19 cellular contexts compared by ENCODE assay signal in the genomic region with DNA sequence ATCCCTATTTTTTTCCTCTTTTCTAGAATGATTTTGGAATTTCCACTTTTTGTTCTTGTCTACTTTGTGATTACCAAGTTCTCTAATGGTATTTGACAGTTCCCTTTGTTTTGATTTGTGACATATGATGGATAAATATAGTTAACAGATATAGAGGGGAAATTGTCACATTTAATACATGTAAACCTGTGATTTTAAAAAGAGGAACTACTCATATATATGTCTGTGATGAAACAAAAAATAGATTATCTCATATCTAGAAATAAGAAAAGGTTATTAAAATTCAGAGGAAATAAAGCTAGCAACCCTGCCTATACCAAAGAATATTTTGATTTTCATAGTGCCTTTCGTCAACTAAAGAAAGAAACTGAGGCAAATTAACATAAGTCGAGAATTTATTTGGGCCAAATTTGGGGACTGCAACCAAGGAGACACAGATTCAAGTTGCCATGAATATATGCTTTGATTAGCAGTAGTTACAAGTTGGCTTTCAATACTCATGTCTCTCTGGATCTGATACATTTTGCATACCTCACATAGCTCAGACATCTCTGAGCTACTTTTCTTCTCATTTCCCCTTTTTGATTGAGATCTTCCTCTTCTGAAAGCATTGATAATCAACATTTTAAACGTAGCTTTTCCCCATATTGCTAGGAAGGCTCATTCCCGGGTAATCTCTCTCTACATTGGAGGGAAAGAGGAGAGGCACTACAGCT. TPM values are rescaled to one million over a fixed set of nuclear protein-coding genes. Genes with fewer than 3 reads are reported as not detected.
DNase-seq lines count a peak whose midpoint lies in the region; ATAC-seq and TF ChIP-seq lines count a peak whose summit lies in the region.
"Had no signal": no experiment of that assay in that cellular context is flagged by ENCODE, and none has a peak within 500 bp of the region (broad histone marks: within the 10 kb centered on the region; RNA-seq: fewer than 3 reads in every experiment).

No MANE protein-coding gene starts in this region.

- no peak overlapping the region for H3K4me3 Mint-ChIP-seq in activated CD8-positive, alpha-beta memory T cell treated with anti-CD3 and anti-CD28 coated beads, Interleukin-2, amount 10 ng/mL, durations not matched to agents 7 days and 5 days
- H3K4me3 Mint-ChIP-seq in activated naive CD4-positive, alpha-beta T cell treated with anti-CD3 and anti-CD28 coated beads for 36 hours = no peak overlapping the region

- H3K4me1 ChIP-seq in esophagus muscularis mucosa = no peaks in the 10 kb centered on the region
- H3K4me1 ChIP-seq in ovary (ENCODE audit: insufficient read depth) = no peaks in the 10 kb centered on the region
- H3K4me1 ChIP-seq: Peyer's patch, right lobe of liver had no signal

- peak; percentile 65 for ATAC-seq in GM19328 (IDR thresholded peaks at IDR 0.05; ENCODE audit: unreplicated experiment)
- peak; percentile 56 for ATAC-seq in HG02798 (IDR thresholded peaks at IDR 0.05; ENCODE audit: poor library complexity, unreplicated experiment)
- ATAC-seq in activated CD8-positive, alpha-beta memory T cell treated with anti-CD3 and anti-CD28 coated beads, Interleukin-2, amount 10 ng/mL, durations not matched to agents 7 days and 5 days = no peak
- ATAC-seq: activated naive CD4-positive, alpha-beta T cell treated with anti-CD3 and anti-CD28 coated beads, Interleukin-2, amount 50 U/mL, for 72 hours; right lobe of liver had no signal

- no peaks in the 10 kb centered on the region for H3K36me3 Mint-ChIP-seq in activated CD8-positive, alpha-beta memory T cell treated with anti-CD3 and anti-CD28 coated beads, Interleukin-2, amount 10 ng/mL, durations not matched to agents 7 days and 5 days
- no peaks in the 10 kb centered on the region for H3K36me3 Mint-ChIP-seq in activated naive CD4-positive, alpha-beta T cell treated with anti-CD3 and anti-CD28 coated beads for 36 hours (ENCODE audit: low read depth)

- H3K27ac ChIP-seq in esophagus muscularis mucosa (replicated peaks in 1 of 4) (no peak overlapping the region), ovary (no peak overlapping the region)
- H3K27ac ChIP-seq: dorsolateral prefrontal cortex, Peyer's patch, right lobe of liver had no signal

- no peak overlapping the region for H3K4me3 ChIP-seq in GM06990 (replicated peaks; ENCODE audit: low read depth, low read length)
- H3K4me3 ChIP-seq in esophagus muscularis mucosa = no peak overlapping the region
- H3K4me3 ChIP-seq in ovary = no peak overlapping the region
- H3K4me3 ChIP-seq: dorsolateral prefrontal cortex, Peyer's patch, right lobe of liver had no signal

- no peak overlapping the region for H3K27ac Mint-ChIP-seq in activated CD8-positive, alpha-beta memory T cell treated with anti-CD3 and anti-CD28 coated beads, Interleukin-2, amount 10 ng/mL, durations not matched to agents 7 days and 5 days
- no peak overlapping the region for H3K27ac Mint-ChIP-seq in activated naive CD4-positive, alpha-beta T cell treated with anti-CD3 and anti-CD28 coated beads for 36 hours
- H3K27ac Mint-ChIP-seq: activated naive CD4-positive, alpha-beta T cell treated with anti-CD3 and anti-CD28 coated beads, Interleukin-2, amount 50 U/mL, for 72 hours had no signal

- peak; percentile 7 for DNase-seq in GM06990 (ENCODE audit: extremely low read depth, insufficient read length)
- DNase-seq in MV-4-11 (lab: John Stamatoyannopoulos, UW) = peak; percentile 43
- DNase-seq in esophagus muscularis mucosa (ENCODE audit: extremely low spot score) = no peak
- DNase-seq in activated CD8-positive, alpha-beta memory T cell treated with anti-CD3 and anti-CD28 coated beads, Interleukin-2, amount 10 ng/mL, durations not matched to agents 7 days and 5 days = no peak
- no peak for DNase-seq in ovary
- DNase-seq in activated naive CD4-positive, alpha-beta T cell treated with anti-CD3 and anti-CD28 coated beads for 36 hours = no peak
- DNase-seq: dorsolateral prefrontal cortex; GF-D8; kidney; midbrain; NCI-H187; NCI-H524 treated with DMSO at 0.1 percent for 48 hours; Peyer's patch; right lobe of liver; stimulated activated CD4-positive, alpha-beta T cell treated with anti-CD3 and anti-CD28 coated beads, Interleukin-1b, Interleukin-23, amount 100 ng/mL, for 48 hours; stimulated activated CD8-positive, alpha-beta memory T cell treated with anti-CD3 and anti-CD28 coated beads, Interleukin-4, amount 100 ng/mL, for 48 hours had no signal

- CTCF ChIA-PET in activated CD8-positive, alpha-beta memory T cell treated with anti-CD3 and anti-CD28 coated beads, Interleukin-2, amount 10 ng/mL, durations not matched to agents 7 days and 5 days (lab: Charles Lee) = interaction anchor here (1.1 to 1.7 kb wide), 2 partner anchors 21 to 145 kb away, joined by 3 to 4 read pairs; no protein-coding TSS in a partner anchor
- CTCF ChIA-PET in activated naive CD4-positive, alpha-beta T cell treated with anti-CD3 and anti-CD28 coated beads for 36 hours (lab: Charles Lee) = interaction anchor here (1.3 to 1.8 kb wide), 2 partner anchors 91 to 146 kb away, joined by 3 to 4 read pairs; no protein-coding TSS in a partner anchor

- H3K9me3 Mint-ChIP-seq in activated CD8-positive, alpha-beta memory T cell treated with anti-CD3 and anti-CD28 coated beads, Interleukin-2, amount 10 ng/mL, durations not matched to agents 7 days and 5 days (ENCODE audit: low read depth) = no peaks in the 10 kb centered on the region
- H3K9me3 Mint-ChIP-seq in activated naive CD4-positive, alpha-beta T cell treated with anti-CD3 and anti-CD28 coated beads for 36 hours = no peaks in the 10 kb centered on the region

- TF ChIP-seq POLR2A in esophagus muscularis mucosa (IDR thresholded peaks at IDR 0.05; ENCODE audit: low read depth) (no peak), ovary (IDR thresholded peaks at IDR 0.05) (no peak)

- no peaks in the 10 kb centered on the region for H3K9me3 ChIP-seq in esophagus muscularis mucosa
- H3K9me3 ChIP-seq in ovary = no peaks in the 10 kb centered on the region
- H3K9me3 ChIP-seq: Peyer's patch, right lobe of liver had no signal

- H3K27me3 Mint-ChIP-seq in activated CD8-positive, alpha-beta memory T cell treated with anti-CD3 and anti-CD28 coated beads, Interleukin-2, amount 10 ng/mL, durations not matched to agents 7 days and 5 days = no peaks in the 10 kb centered on the region
- H3K27me3 Mint-ChIP-seq in activated naive CD4-positive, alpha-beta T cell treated with anti-CD3 and anti-CD28 coated beads for 36 hours (ENCODE audit: low read depth) = no peaks in the 10 kb centered on the region

- WGBS in esophagus muscularis mucosa = 66% methylated on average over 4 of the region's 4 CpGs
- 65 to 67% (median 67%) methylated on average over 4 of the region's 4 CpGs for WGBS in ovary, 3 donors

- H3K27me3 ChIP-seq in GM06990 (replicated peaks; ENCODE audit: control insufficient read depth, insufficient read depth, low read length) (no peaks in the 10 kb centered on the region), esophagus muscularis mucosa (no peaks in the 10 kb centered on the region), ovary (no peaks in the 10 kb centered on the region)
- H3K27me3 ChIP-seq: Peyer's patch, right lobe of liver had no signal

- H3K4me1 Mint-ChIP-seq in activated CD8-positive, alpha-beta memory T cell treated with anti-CD3 and anti-CD28 coated beads, Interleukin-2, amount 10 ng/mL, durations not matched to agents 7 days and 5 days = no peaks in the 10 kb centered on the region
- H3K4me1 Mint-ChIP-seq in activated naive CD4-positive, alpha-beta T cell treated with anti-CD3 and anti-CD28 coated beads for 36 hours (ENCODE audit: low read depth) = no peaks in the 10 kb centered on the region

- TF ChIP-seq CTCF in GM06990 (IDR thresholded peaks at IDR 0.05; ENCODE audit: insufficient read depth, low read length, poor library complexity, severe bottlenecking) (no peak), esophagus muscularis mucosa (IDR thresholded peaks at IDR 0.05) (no peak), ovary (IDR thresholded peaks at IDR 0.05) (no peak)

- intact Hi-C loops in esophagus muscularis mucosa (cut with DNase I) = no loop called here
- intact Hi-C loops in ovary (cut with DNase I) = no loop called here
- intact Hi-C loops in activated naive CD4-positive, alpha-beta T cell treated with anti-CD3 and anti-CD28 coated beads for 36 hours (cut with micrococcal nuclease) = no loop called here

- H3K36me3 ChIP-seq in GM06990 (ENCODE audit: control insufficient read depth, insufficient read depth, low read length) (no peaks in the 10 kb centered on the region), esophagus muscularis mucosa (no peaks in the 10 kb centered on the region), ovary (no peaks in the 10 kb centered on the region)
- H3K36me3 ChIP-seq: Peyer's patch, right lobe of liver had no signal

- TF ChIP-seq EP300 in esophagus muscularis mucosa (IDR thresholded peaks at IDR 0.05) = no peak
- TF ChIP-seq EP300 in ovary (IDR thresholded peaks at IDR 0.05) = no peak

RNA-seq across cellular contexts. Expression of a gene that starts 15.6 kb away (rescaled TPM):
- total RNA-seq in esophagus muscularis mucosa (10 to 100 TPM in 1 of 4 donors, 1 to 10 TPM in 3; 7.9 to 10.9 (median 9.1) TPM), ovary (10 to 100 TPM in 5 of 7 donors, 1 to 10 TPM in 2; 7.4 to 19.2 (median 15.7) TPM)
- 10 to 100 TPM; 63.6 to 88.7 TPM for total RNA-seq in activated CD8-positive, alpha-beta memory T cell treated with anti-CD3 and anti-CD28 coated beads, Interleukin-2, amount 10 ng/mL, durations not matched to agents 7 days and 5 days
- polyA plus RNA-seq in ovary = 1 to 10 TPM; 5.3 to 8.4 TPM
- 10 to 100 TPM; 25.6 to 25.8 TPM for total RNA-seq in activated naive CD4-positive, alpha-beta T cell treated with anti-CD3 and anti-CD28 coated beads for 36 hours

Comparison
In these comparisons a context has a peak if more than half of its experiments do, and no peak if none do; other contexts are left out.
1. DNase-seq: peak in GM06990 (single experiment) and MV-4-11 (single experiment); none in esophagus muscularis mucosa (single experiment), activated CD8-positive, alpha-beta memory T cell treated with anti-CD3 and anti-CD28 coated beads, Interleukin-2, amount 10 ng/mL, durations not matched to agents 7 days and 5 days (single experiment), ovary (0 of 5) and activated naive CD4-positive, alpha-beta T cell treated with anti-CD3 and anti-CD28 coated beads for 36 hours (single experiment).